ENCODE assay signal across 10 cellular contexts in the genomic region with DNA sequence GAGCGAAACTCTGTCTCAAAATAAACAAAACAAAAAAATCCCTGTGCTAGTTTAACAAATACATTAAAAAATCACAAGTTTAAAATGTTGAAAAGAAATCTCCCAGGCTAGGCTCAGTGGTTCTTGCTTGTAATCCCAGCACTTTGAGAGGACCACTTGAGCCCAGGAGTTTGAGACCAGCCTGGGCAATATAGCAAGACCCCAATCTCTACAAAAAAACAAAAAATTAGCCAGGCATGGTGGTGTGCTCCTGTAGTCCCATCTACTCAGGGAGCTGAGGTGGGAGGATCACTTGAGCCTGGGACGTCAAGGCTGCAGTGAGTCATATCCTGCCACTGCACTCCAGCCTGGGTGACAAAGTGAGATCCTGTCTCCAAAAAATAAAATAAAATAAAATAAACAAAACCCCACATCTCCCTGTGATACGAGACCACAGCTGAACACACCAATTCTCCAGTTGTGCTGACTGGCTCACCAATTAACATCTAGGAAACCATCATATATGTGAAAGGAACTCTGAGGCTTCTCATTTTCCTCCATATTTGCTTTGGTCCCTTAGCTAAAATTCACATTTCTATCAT. TPM values are rescaled to one million over a fixed set of nuclear protein-coding genes. Genes with fewer than 3 reads are reported as not detected.
A peak's percentile ranks its signal among the peaks of the same experiment; 100 is the strongest.
DNase-seq lines count a peak whose midpoint lies in the region; ATAC-seq and TF ChIP-seq lines count a peak whose summit lies in the region.
"Had no signal": no experiment of that assay in that cellular context is flagged by ENCODE, and none has a peak within 500 bp of the region (broad histone marks: within the 10 kb centered on the region; RNA-seq: fewer than 3 reads in every experiment).

No MANE protein-coding gene starts in this region.

- H3K4me3 Mint-ChIP-seq in CD4-positive, alpha-beta memory T cell = no peak overlapping the region
- H3K4me3 Mint-ChIP-seq in activated naive CD8-positive, alpha-beta T cell = peak overlapping the region; percentile 63
- no peak overlapping the region for H3K4me3 Mint-ChIP-seq in H9
- H3K4me3 Mint-ChIP-seq: naive B cell had no signal

- H3K56ac ChIP-seq in H9 (ENCODE audit: insufficient read length, low read depth, low read length) = no peak overlapping the region

- H3K4me1 Mint-ChIP-seq in CD4-positive, alpha-beta memory T cell = peaks cover 19 to 33% (median 27%) of the 10 kb centered on the region in 4 donors
- peaks cover 38% of the 10 kb centered on the region for H3K4me1 Mint-ChIP-seq in activated naive CD8-positive, alpha-beta T cell (ENCODE audit: low read depth)
- H3K4me1 Mint-ChIP-seq in H9 = peaks cover 19 to 21% of the 10 kb centered on the region in 2 experiments

- H3K79me1 ChIP-seq in H9 (ENCODE audit: insufficient read depth, low read depth, low read length, poor library complexity, severe bottlenecking) = peaks cover 5% of the 10 kb centered on the region

- H2AFZ ChIP-seq in Loucy (ENCODE audit: low read length) = no peak overlapping the region
- no peak overlapping the region for H2AFZ ChIP-seq in H9 (ENCODE audit: low read length)

- 58 to 60% methylated on average over 3 of the region's 3 CpGs for WGBS in lung, 2 donors
- no CpG with 5 or more reads among the region's 3 CpGs for WGBS in H9 (ENCODE audit: extremely low coverage, insufficient read length, low lambda C conversion rate)

- no peak overlapping the region for H3K4me3 ChIP-seq in CD4-positive, alpha-beta memory T cell (ENCODE audit: low read length in 2 of 2)
- H3K4me3 ChIP-seq in Loucy (ENCODE audit: low read length, poor library complexity, severe bottlenecking) (no peak overlapping the region), lung (no peak overlapping the region)
- H3K4me3 ChIP-seq: gastroesophageal sphincter had no signal

- H2BK5ac ChIP-seq in H9 (ENCODE audit: insufficient read length, low read length) = no peak overlapping the region

- H3K36me3 Mint-ChIP-seq in CD4-positive, alpha-beta memory T cell = peaks cover 52 to 57% of the 10 kb centered on the region in 2 donors
- peaks cover 22% of the 10 kb centered on the region for H3K36me3 Mint-ChIP-seq in activated naive CD8-positive, alpha-beta T cell
- H3K36me3 Mint-ChIP-seq in H9 (ENCODE audit: insufficient read depth in 1 of 3, low read depth in 3 of 3) = peaks cover 58 to 76% (median 73%) of the 10 kb centered on the region in 3 experiments

- H3K27ac Mint-ChIP-seq in CD4-positive, alpha-beta memory T cell = peak overlapping the region; percentile 37 to 81 (median 60)
- peak overlapping the region; percentile 25 for H3K27ac Mint-ChIP-seq in activated naive CD8-positive, alpha-beta T cell
- peak overlapping the region in 1 of 3 experiments; percentile 68; a peak in 3 of 7 replicates for H3K27ac Mint-ChIP-seq in H9

- H2BK120ac ChIP-seq in H9 (ENCODE audit: low read depth, low read length, poor library complexity, severe bottlenecking) = no peak overlapping the region

- CTCF ChIA-PET in CD4-positive, alpha-beta memory T cell (lab: Charles Lee; ENCODE audit: partially characterized antibody) = interaction anchor here (2.7 kb wide), 1 partner anchor 25 kb away, joined by 10 read pairs; no protein-coding TSS in a partner anchor

- no peak overlapping the region for H3K27ac ChIP-seq in CD4-positive, alpha-beta memory T cell (ENCODE audit: low read depth, low read length)
- peak overlapping the region; percentile 57 to 81 for H3K27ac ChIP-seq in lung (ENCODE audit: low read depth in 1 of 2, low read length in 1 of 2)
- H3K27ac ChIP-seq in H9 (ENCODE audit: insufficient read length, low read depth, low read length) = no peak overlapping the region

- no peaks in the 10 kb centered on the region for H3K27me3 ChIP-seq in CD4-positive, alpha-beta memory T cell (ENCODE audit: insufficient read depth, low read length)
- H3K27me3 ChIP-seq in Loucy (ENCODE audit: insufficient read depth, low read length, poor library complexity, severe bottlenecking) (no peaks in the 10 kb centered on the region), lung (ENCODE audit: control insufficient read depth, insufficient read depth) (no peaks in the 10 kb centered on the region), H9 (ENCODE audit: insufficient read depth, low read length) (no peaks in the 10 kb centered on the region)
- H3K27me3 ChIP-seq: gastroesophageal sphincter had no signal

- no peak overlapping the region for H4K5ac ChIP-seq in H9 (ENCODE audit: insufficient read length, low read depth, low read length)

- H3F3A ChIP-seq in Loucy (ENCODE audit: low read depth) = no peaks in the 10 kb centered on the region; the same call in 1 of the 2 replicates

- peaks cover 46% of the 10 kb centered on the region for H4K20me1 ChIP-seq in Loucy (ENCODE audit: insufficient read depth, low read length, poor library complexity, severe bottlenecking)
- no peaks in the 10 kb centered on the region for H4K20me1 ChIP-seq in H9 (ENCODE audit: control insufficient read depth, insufficient read depth, insufficient read length)

- H3K36me3 ChIP-seq in CD4-positive, alpha-beta memory T cell (ENCODE audit: insufficient read depth, low read length) = peaks cover 38% of the 10 kb centered on the region
- H3K36me3 ChIP-seq in Loucy (ENCODE audit: insufficient read depth, low read length) (peaks cover 57% of the 10 kb centered on the region; the same call in 1 of the 2 replicates), lung (ENCODE audit: control insufficient read depth in 2 of 2, insufficient read depth in 2 of 2, low read length in 2 of 2) (peaks cover 36 to 52% of the 10 kb centered on the region in 2 donors)

- H3K4me1 ChIP-seq in CD4-positive, alpha-beta memory T cell (ENCODE audit: insufficient read depth, low read length) = peaks cover 26% of the 10 kb centered on the region
- H3K4me1 ChIP-seq in Loucy (ENCODE audit: insufficient read depth, low read length, poor library complexity, severe bottlenecking) (peaks cover 23% of the 10 kb centered on the region), lung (ENCODE audit: control insufficient read depth in 2 of 2, insufficient read depth in 2 of 2, low read length in 2 of 2) (peaks cover 1 to 4% of the 10 kb centered on the region in 2 donors), H9 (ENCODE audit: insufficient read depth, low read length) (no peaks in the 10 kb centered on the region; the same call in 1 of the 2 replicates)

- TF ChIP-seq CTCF in Loucy (conservative IDR thresholded peaks at IDR 0.05; ENCODE audit: low read length) = no peak
- no peak for TF ChIP-seq CTCF in lung (IDR thresholded peaks at IDR 0.05; ENCODE audit: control extremely low read depth, extremely low read depth)
- no peak for TF ChIP-seq CTCF in H9 (conservative IDR thresholded peaks at IDR 0.05)

- H3K27me3 Mint-ChIP-seq in CD4-positive, alpha-beta memory T cell = no peaks in the 10 kb centered on the region
- H3K27me3 Mint-ChIP-seq in activated naive CD8-positive, alpha-beta T cell = no peaks in the 10 kb centered on the region
- H3K27me3 Mint-ChIP-seq in H9 (ENCODE audit: low read depth) = no peaks in the 10 kb centered on the region
- H3K27me3 Mint-ChIP-seq: naive B cell had no signal

- intact Hi-C loops in CD4-positive, alpha-beta memory T cell (cut with micrococcal nuclease) = loop anchor here (10.0 kb wide), 1 partner anchor 145 kb away; no protein-coding TSS in a partner anchor

- peaks cover 40% of the 10 kb centered on the region for H3K79me2 ChIP-seq in Loucy (ENCODE audit: insufficient read depth, low read length)
- no peaks in the 10 kb centered on the region for H3K79me2 ChIP-seq in H9 (ENCODE audit: insufficient read depth, low read length)

- H2BK15ac ChIP-seq in H9 (ENCODE audit: low read depth, low read length) = no peak overlapping the region

- H3K9ac ChIP-seq in Loucy (ENCODE audit: low read depth, low read length, poor library complexity, severe bottlenecking) = no peak overlapping the region
- H3K9ac ChIP-seq in H9 (ENCODE audit: extremely low read depth, insufficient read length, low read length) = no peak overlapping the region

- no peak overlapping the region for H4K8ac ChIP-seq in H9 (replicated peaks; ENCODE audit: insufficient read length, low read depth, low read length)

- H3K18ac ChIP-seq in H9 (ENCODE audit: insufficient read length, low read depth, low read length) = no peak overlapping the region

- H3K9me2 ChIP-seq in Loucy (replicated peaks; ENCODE audit: low read depth, low read length) = no peaks in the 10 kb centered on the region

- H3K14ac ChIP-seq in H9 (ENCODE audit: insufficient read depth, low read length) = no peak overlapping the region

- POLR2A ChIA-PET in CD4-positive, alpha-beta memory T cell (lab: Charles Lee; ENCODE audit: partially characterized antibody) = no interaction called here

- H4K91ac ChIP-seq in H9 (ENCODE audit: insufficient read length, low read depth, low read length) = no peak overlapping the region

- no peak overlapping the region for H3K23ac ChIP-seq in H9 (ENCODE audit: insufficient read length, low read depth, low read length)

- no peaks in the 10 kb centered on the region for H3K9me3 Mint-ChIP-seq in CD4-positive, alpha-beta memory T cell
- H3K9me3 Mint-ChIP-seq in activated naive CD8-positive, alpha-beta T cell (ENCODE audit: low read depth) = no peaks in the 10 kb centered on the region
- H3K9me3 Mint-ChIP-seq in H9 = peaks cover 0 to 3% of the 10 kb centered on the region in 2 experiments; a peak in 2 of 5 replicates
- H3K9me3 Mint-ChIP-seq: naive B cell had no signal

- H3K9me3 ChIP-seq in CD4-positive, alpha-beta memory T cell (ENCODE audit: control insufficient read depth in 1 of 2, low read length in 2 of 2) = no peaks in the 10 kb centered on the region
- H3K9me3 ChIP-seq in Loucy (ENCODE audit: insufficient read depth, low read depth, low read length) (no peaks in the 10 kb centered on the region), lung (ENCODE audit: control insufficient read depth in 2 of 2, insufficient read depth in 1 of 2, low read length in 1 of 2) (peaks cover 0 to 1% of the 10 kb centered on the region in 2 donors), H9 (ENCODE audit: control insufficient read depth, low read depth, low read length) (no peaks in the 10 kb centered on the region)
- H3K9me3 ChIP-seq: gastroesophageal sphincter had no signal

- no peak overlapping the region for H3K4ac ChIP-seq in H9 (ENCODE audit: low read depth, low read length)

- no peak overlapping the region for H2BK12ac ChIP-seq in H9 (ENCODE audit: insufficient read length, low read depth, low read length)

- no peak overlapping the region for H3T11ph ChIP-seq in H9 (ENCODE audit: low read length)

- ATAC-seq in lung (ENCODE audit: insufficient read depth, low FRiP score) (peak; percentile 8), GM19324 (IDR thresholded peaks at IDR 0.05; ENCODE audit: low FRiP score, unreplicated experiment) (no peak)
- ATAC-seq: gastroesophageal sphincter had no signal

- peak in 1 of 5 donors; percentile 60 for DNase-seq in CD4-positive, alpha-beta memory T cell
- DNase-seq in lung (ENCODE audit: low spot score) (no peak), H9 (no peak), NOMO-1 treated with DMSO at 0.1 percent for 48 hours (lab: John Stamatoyannopoulos, UW; ENCODE audit: unreplicated experiment) (no peak), activated gamma-delta T cell (lab: John Stamatoyannopoulos, UW) (no peak)
- DNase-seq: naive B cell had no signal

- H2BK20ac ChIP-seq in H9 (ENCODE audit: low read depth, low read length, poor library complexity, severe bottlenecking) = no peak overlapping the region

- H2AK5ac ChIP-seq in H9 (ENCODE audit: insufficient read length, low read length) = no peak overlapping the region

- peak overlapping the region; percentile 40 for H3K4me2 ChIP-seq in Loucy (ENCODE audit: low read depth, low read length, poor library complexity, severe bottlenecking)
- no peak overlapping the region for H3K4me2 ChIP-seq in H9 (ENCODE audit: insufficient read depth, insufficient read length, low read length)

- no peaks in the 10 kb centered on the region for H3K23me2 ChIP-seq in H9 (ENCODE audit: insufficient read length, low read depth, low read length, poor library complexity, severe bottlenecking)

RNA-seq across cellular contexts. Expression of gene RPS4X, which starts 7.3 kb away (rescaled TPM):
- 1,000 to 10,000 TPM; 1,467 to 1,523 TPM for total RNA-seq in CD4-positive, alpha-beta memory T cell
- 100 to 1,000 TPM; 969 to 974 TPM for polyA plus RNA-seq in CD4-positive, alpha-beta memory T cell
- total RNA-seq in lung (1,000 to 10,000 TPM in 1 of 2 donors, 100 to 1,000 TPM in 1; 748 to 1,047 TPM), H9 (2021) (1,588 and 1,597 TPM in 2 replicates)
- 1,000 to 10,000 TPM in 1 of 2 donors, 100 to 1,000 TPM in 1; 753 to 1,713 TPM for polyA plus RNA-seq in lung

RNA-seq across cellular contexts. Expression of gene ERCC6L, which starts 30.9 kb away (rescaled TPM):
- under 1 TPM; 0.15 to 0.28 TPM for total RNA-seq in CD4-positive, alpha-beta memory T cell
- under 1 TPM; 0.25 to 0.30 TPM for polyA plus RNA-seq in CD4-positive, alpha-beta memory T cell
- total RNA-seq in lung = under 1 TPM; 0.31 to 0.71 TPM
- polyA plus RNA-seq in lung = under 1 TPM; 0.16 to 0.30 TPM
- 18.1 and 19.7 TPM in 2 replicates for total RNA-seq in H9 (2021)

RNA-seq across cellular contexts. Expression of gene CITED1, which starts 36.0 kb away (rescaled TPM):
- not detected for total RNA-seq in CD4-positive, alpha-beta memory T cell
- polyA plus RNA-seq in CD4-positive, alpha-beta memory T cell = under 1 TPM in 1 of 2 donors, not detected in 1; 0.58 TPM
- total RNA-seq in lung (1 to 10 TPM in 1 of 2 donors, not detected in 1; 1.8 TPM), H9 (2021) (1.1 and 1.8 TPM in 2 replicates)
- polyA plus RNA-seq in lung = under 1 TPM; 0.34 to 0.47 TPM

Comparison
In these comparisons a context has a peak if more than half of its experiments do, and no peak if none do; other contexts are left out.
1. H3K27ac ChIP-seq: peak in lung (2 of 2); none in CD4-positive, alpha-beta memory T cell (single experiment) and H9 (single experiment).
2. RNA of gene ERCC6L, which starts 30.9 kb away (total RNA-seq): 18.1 to 19.7 TPM in H9; 0.31 to 0.71 TPM in lung and 0.15 to 0.28 TPM in CD4-positive, alpha-beta memory T cell; every median in the first group is over 10 times any median in the second.